ENCODE assay signal across 8 cellular contexts in genomic region chr17:7843536-7844291, GRCh38. TPM values are rescaled to one million over a fixed set of nuclear protein-coding genes. Genes with fewer than 3 reads are reported as not detected.
DNase-seq lines count a peak whose midpoint lies in the region; ATAC-seq lines count a peak whose summit lies in the region.

No MANE protein-coding gene starts in this region.

- in situ Hi-C loops in HAP-1 (cut with MboI; ENCODE audit: low sequenced_read_pairs) = no loop called here

- peak; percentile 98 for DNase-seq in DMS53 (lab: John Stamatoyannopoulos, UW)
- peak; percentile 91 to 94 for DNase-seq in HAP-1 (ENCODE audit: low spot score in 2 of 2)
- peak; percentile 6 for DNase-seq in NCI-H1417 treated with DMSO at 0.1 percent for 48 hours (lab: John Stamatoyannopoulos, UW)
- DNase-seq in T-helper 9 cell = peak; percentile 90
- DNase-seq in anterior cingulate cortex (lab: John Stamatoyannopoulos, UW) = peak in 52 of 58 donors; percentile 30 to 81 (median 63)
- peak; percentile 85 to 93 (median 92) for DNase-seq in right cardiac atrium
- DNase-seq in pulmonary artery endothelial cell (ENCODE audit: low read depth, low spot score) = peak; percentile 78

- H3K9me3 ChIP-seq in HAP-1 (no peaks in the 10 kb centered on the region), right cardiac atrium (ENCODE audit: control insufficient read depth, low read length) (no peaks in the 10 kb centered on the region)

- H3K27ac ChIP-seq in right cardiac atrium (ENCODE audit: low read length) = peak overlapping the region; percentile 97
- peak overlapping the region; percentile 98 for H3K27ac ChIP-seq in urinary bladder (ENCODE audit: low read depth)

- H3K27me3 ChIP-seq in HAP-1 (ENCODE audit: low read depth) (no peaks in the 10 kb centered on the region), right cardiac atrium (ENCODE audit: control insufficient read depth, insufficient read depth) (no peaks in the 10 kb centered on the region)

- H3K4me1 ChIP-seq in HAP-1 = peaks cover 22% of the 10 kb centered on the region
- H3K4me1 ChIP-seq in right cardiac atrium (ENCODE audit: control insufficient read depth, insufficient read depth, low read length) = peaks cover 6% of the 10 kb centered on the region
- H3K4me1 ChIP-seq in urinary bladder (ENCODE audit: insufficient read depth) = no peaks in the 10 kb centered on the region

- under 1% methylated on average over 61 of the region's 61 CpGs for WGBS in right cardiac atrium
- under 1% methylated on average over 61 of the region's 61 CpGs for WGBS in urinary bladder

- intact Hi-C loops in right cardiac atrium (cut with DNase I) = loop anchor here in 1 of 4 donors (10.0 kb wide), 1 partner anchor 301 kb away; no protein-coding TSS in a partner anchor

- peak; percentile 16 to 58 for ATAC-seq in right cardiac atrium

- peaks cover 11% of the 10 kb centered on the region for H3K36me3 ChIP-seq in HAP-1 (replicated peaks)
- no peaks in the 10 kb centered on the region for H3K36me3 ChIP-seq in urinary bladder (ENCODE audit: insufficient read depth)

- H3K4me3 ChIP-seq in HAP-1 = peak overlapping the region; percentile 76
- H3K4me3 ChIP-seq in right cardiac atrium (ENCODE audit: low read length) = peak overlapping the region; percentile 67
- H3K4me3 ChIP-seq in urinary bladder (ENCODE audit: low read depth, low read length) = peak overlapping the region; percentile 56

RNA-seq across cellular contexts. Expression of gene KDM6B, which starts 9.7 kb away (rescaled TPM):
- total RNA-seq in right cardiac atrium = 10 to 100 TPM; 25.7 to 28.1 (median 27.5) TPM
- 18.6 TPM for polyA plus RNA-seq in right cardiac atrium
- total RNA-seq in pulmonary artery endothelial cell = 2.0 and 3.1 TPM in 2 replicates
- 7.9 TPM for total RNA-seq in urinary bladder
- 17.3 TPM for polyA plus RNA-seq in urinary bladder

RNA-seq across cellular contexts. Expression of gene TMEM88, which starts 11.2 kb away (rescaled TPM):
- total RNA-seq in right cardiac atrium (10 to 100 TPM in 3 of 4 donors, 1 to 10 TPM in 1; 9.0 to 24.6 (median 16.3) TPM), pulmonary artery endothelial cell (5.8 and 19.8 TPM in 2 replicates), urinary bladder (8.1 TPM)
- polyA plus RNA-seq in right cardiac atrium (74.5 TPM), urinary bladder (37.0 TPM)

RNA-seq across cellular contexts. Expression of gene NAA38, which starts 13.6 kb away (rescaled TPM):
- 100 to 1,000 TPM in 1 of 4 donors, 10 to 100 TPM in 3; 59.9 to 103 (median 95.6) TPM for total RNA-seq in right cardiac atrium
- polyA plus RNA-seq in right cardiac atrium = 160 TPM
- total RNA-seq in pulmonary artery endothelial cell = 95.4 and 120 TPM in 2 replicates
- total RNA-seq in urinary bladder = 44.4 TPM
- 110 TPM for polyA plus RNA-seq in urinary bladder

RNA-seq across cellular contexts. Expression of gene CYB5D1, which starts 14.1 kb away (rescaled TPM):
- total RNA-seq in right cardiac atrium = 10 to 100 TPM; 12.6 to 16.2 (median 15.4) TPM
- polyA plus RNA-seq in right cardiac atrium = 12.1 TPM
- 9.8 and 13.2 TPM in 2 replicates for total RNA-seq in pulmonary artery endothelial cell
- 6.9 TPM for total RNA-seq in urinary bladder
- 12.5 TPM for polyA plus RNA-seq in urinary bladder

RNA-seq across cellular contexts. Expression of gene CHD3, which starts 44.9 kb away (rescaled TPM):
- total RNA-seq in right cardiac atrium (10 to 100 TPM; 31.2 to 38.8 (median 35.0) TPM), pulmonary artery endothelial cell (144 and 220 TPM in 2 replicates), urinary bladder (84.8 TPM)
- polyA plus RNA-seq in right cardiac atrium (45.3 TPM), urinary bladder (109 TPM)

Comparison
In these comparisons a context has a peak if more than half of its experiments do, and no peak if none do; other contexts are left out.
1. Peak in every context shown above with its lines: DNase-seq, ATAC-seq, H3K4me3 ChIP-seq and H3K27ac ChIP-seq.
2. DNase-seq: peak in every context shown above with its lines; median percentile 98 in DMS53; 92 in HAP-1; 92 in right cardiac atrium; 90 in T-helper 9 cell; 78 in pulmonary artery endothelial cell; 63 in anterior cingulate cortex; 6 in NCI-H1417 treated with DMSO at 0.1 percent for 48 hours.